In genomic region chr1:114522264-114522575, GRCh38 we compare ENCODE assay signal across 24 cellular contexts. TPM values are rescaled to one million over a fixed set of nuclear protein-coding genes. Genes with fewer than 3 reads are reported as not detected.
DNase-seq lines count a peak whose midpoint lies in the region; ATAC-seq, FAIRE-seq and TF ChIP-seq lines count a peak whose summit lies in the region.
"Had no signal": no experiment of that assay in that cellular context is flagged by ENCODE, and none has a peak within 500 bp of the region (broad histone marks: within the 10 kb centered on the region; RNA-seq: fewer than 3 reads in every experiment).

No MANE protein-coding gene starts in this region.

- peak overlapping the region; percentile 21; the same call in 1 of the 2 replicates for H3K4me2 ChIP-seq in K562 (ENCODE audit: insufficient read depth, low read length)
- no peak overlapping the region for H3K4me2 ChIP-seq in neural progenitor cell

- in situ Hi-C loops in K562 (cut with MboI) = no loop called here

- H3K27ac ChIP-seq in SJCRH30 (no peak overlapping the region), K562 (ENCODE audit: extremely low read depth, low read depth, low read length) (peak overlapping the region; percentile 0; the same call in 1 of the 3 replicates), neural progenitor cell (no peak overlapping the region)

- TF ChIP-seq CTCF in K562 (IDR thresholded peaks at IDR 0.05 in 2 of 3, conservative IDR thresholded peaks at IDR 0.05 in 1 of 3; ENCODE audit: insufficient read depth in 2 of 3, low read depth in 1 of 3, low read length in 3 of 3) = no peak
- no peak for TF ChIP-seq CTCF in neural progenitor cell (IDR thresholded peaks at IDR 0.05)

- no peak overlapping the region for H3K9ac ChIP-seq in K562 (ENCODE audit: insufficient read depth in 1 of 2, low read depth in 2 of 2, low read length in 2 of 2)
- no peak overlapping the region for H3K9ac ChIP-seq in neural progenitor cell

- peaks cover 2% of the 10 kb centered on the region for H3K4me1 Mint-ChIP-seq in neural progenitor cell
- H3K4me1 Mint-ChIP-seq: CD4-positive, CD25-positive, alpha-beta regulatory T cell had no signal

- peak; percentile 53 for ATAC-seq in K562
- ATAC-seq in GM18519 (IDR thresholded peaks at IDR 0.05; ENCODE audit: low FRiP score, unreplicated experiment) = no peak
- ATAC-seq: HCT116 had no signal

- peak; percentile 52 for FAIRE-seq in K562 (lab: Jason Lieb, UNC)
- FAIRE-seq: A204.1, D721Med, GM12892, GM18507, HTR-8/SVneo had no signal

- H3K4me1 ChIP-seq in SJCRH30 = peaks cover 8% of the 10 kb centered on the region
- H3K4me1 ChIP-seq in K562 (replicated peaks in 1 of 2; ENCODE audit: control insufficient read depth in 2 of 2, insufficient read depth in 2 of 2, low read length in 2 of 2) = peaks cover 12 to 20% of the 10 kb centered on the region in 2 experiments; a peak in 4 of 5 replicates
- no peaks in the 10 kb centered on the region for H3K4me1 ChIP-seq in neural progenitor cell
- H3K4me1 ChIP-seq: BE2C, Caco-2 had no signal

- DNase-seq in SJCRH30 (peak; percentile 36 to 58), K562 (ENCODE audit: extremely low read depth in 1 of 4, low spot score in 3 of 4) (peak in 3 of 4 experiments; percentile 31 to 41 (median 35)), neural progenitor cell (ENCODE audit: low spot score) (no peak), NCI-H1048 (lab: John Stamatoyannopoulos, UW) (no peak), NCI-H2081 (lab: John Stamatoyannopoulos, UW) (no peak)
- DNase-seq in activated CD4-positive, alpha-beta T cell treated with anti-CD3 and anti-CD28 coated beads for 48 hours = no peak
- DNase-seq: ACHN; BE2C; C1 segment of cervical spinal cord; Caco-2; CD4-positive, CD25-positive, alpha-beta regulatory T cell; DMS79; GDM1; GOT3; H7; HFFc6; IMR-90 had no signal

- H3K9me3 ChIP-seq in SJCRH30 (replicated peaks) = no peaks in the 10 kb centered on the region
- H3K9me3 ChIP-seq in K562 (replicated peaks; ENCODE audit: control insufficient read depth, insufficient read depth, low read depth, low read length) = no peaks in the 10 kb centered on the region
- no peaks in the 10 kb centered on the region for H3K9me3 ChIP-seq in neural progenitor cell (ENCODE audit: low read depth)
- H3K9me3 ChIP-seq: BE2C, Caco-2 had no signal

- peaks cover 4% of the 10 kb centered on the region for H3F3A ChIP-seq in neural progenitor cell (ENCODE audit: low read depth)

- BruUV-seq in K562 (replicated peaks; lab: Mats Ljungman, UMichigan) = no TSS peak

- no peak for TF ChIP-seq RAD21 in K562 (CRISPR knock-in tag; conservative IDR thresholded peaks at IDR 0.05 in 1 of 2, IDR thresholded peaks at IDR 0.05 in 1 of 2)

- H3K9me1 ChIP-seq in K562 (ENCODE audit: control insufficient read depth, insufficient read depth, low read length) = no peaks in the 10 kb centered on the region

- TF ChIP-seq EP300 in K562 (IDR thresholded peaks at IDR 0.05; ENCODE audit: low read length) = no peak

- WGBS in K562 (ENCODE audit: insufficient coverage, low coverage, missing lambda C conversion rate) = 8% methylated on average over 2 of the region's 2 CpGs

- no peaks in the 10 kb centered on the region for H3K36me3 ChIP-seq in SJCRH30
- no peaks in the 10 kb centered on the region for H3K36me3 ChIP-seq in K562 (ENCODE audit: control insufficient read depth, insufficient read depth, low read length)
- no peaks in the 10 kb centered on the region for H3K36me3 ChIP-seq in neural progenitor cell
- H3K36me3 ChIP-seq: BE2C had no signal

- H3K4me3 ChIP-seq in SJCRH30 = no peak overlapping the region
- no peak overlapping the region for H3K4me3 ChIP-seq in K562
- no peak overlapping the region for H3K4me3 ChIP-seq in neural progenitor cell

- H3K79me2 ChIP-seq in K562 (ENCODE audit: control insufficient read depth, insufficient read depth, low read length) = no peaks in the 10 kb centered on the region
- no peaks in the 10 kb centered on the region for H3K79me2 ChIP-seq in neural progenitor cell (ENCODE audit: low read depth)

- H3K36me3 Mint-ChIP-seq in neural progenitor cell = no peaks in the 10 kb centered on the region
- H3K36me3 Mint-ChIP-seq: CD4-positive, CD25-positive, alpha-beta regulatory T cell had no signal

- H3K4me3 Mint-ChIP-seq in neural progenitor cell = no peak overlapping the region
- H3K4me3 Mint-ChIP-seq: CD4-positive, CD25-positive, alpha-beta regulatory T cell; HFFc6 had no signal

- H3K27me3 ChIP-seq in SJCRH30 (no peaks in the 10 kb centered on the region), K562 (ENCODE audit: control insufficient read depth in 2 of 2, insufficient read depth in 2 of 2, low read length in 2 of 2) (no peaks in the 10 kb centered on the region), neural progenitor cell (no peaks in the 10 kb centered on the region)
- H3K27me3 ChIP-seq: BE2C had no signal

- no peak for TF ChIP-seq POLR2A in K562 (conservative IDR thresholded peaks at IDR 0.05)

- peaks cover 2% of the 10 kb centered on the region for H3K27me3 Mint-ChIP-seq in neural progenitor cell (ENCODE audit: insufficient read depth, low read depth)

- intact Hi-C loops in K562 (cut with micrococcal nuclease) = no loop called here

- POLR2A ChIA-PET in K562 (lab: Yijun Ruan, JAX) = interaction anchor here (1.3 to 1.9 kb wide), 3 partner anchors 11 to 14 kb away, joined by 5 to 6 read pairs (median 6); partner anchors contain the start of gene TRIM33

- H4K20me1 ChIP-seq in K562 (replicated peaks; ENCODE audit: control insufficient read depth, insufficient read depth, low read length) (no peaks in the 10 kb centered on the region), neural progenitor cell (ENCODE audit: low read depth) (no peaks in the 10 kb centered on the region)

- H2AFZ ChIP-seq in K562 (ENCODE audit: low read depth, low read length) (peak overlapping the region; percentile 48), neural progenitor cell (replicated peaks) (peak overlapping the region; percentile 47)

- no peak overlapping the region for H3K27ac Mint-ChIP-seq in neural progenitor cell
- H3K27ac Mint-ChIP-seq: CD4-positive, CD25-positive, alpha-beta regulatory T cell; HFFc6 had no signal

- CTCF ChIA-PET in K562 (lab: Yijun Ruan, JAX; ENCODE audit: low intra/inter-chr PET ratio) = interaction anchor here (1.5 kb wide), 1 partner anchor 175 kb away, joined by 3 read pairs; no protein-coding TSS in a partner anchor

- no peaks in the 10 kb centered on the region for H3K9me3 Mint-ChIP-seq in neural progenitor cell
- H3K9me3 Mint-ChIP-seq: HFFc6 had no signal

TF ChIP-seq in K562, 482 proteins besides CTCF, POLR2A, EP300 and RAD21 (continues in another document):
- TF ChIP-seq FUS (optimal IDR thresholded peaks at IDR 0.05; ENCODE audit: low read depth, low read length) (no peak), CBFA2T2 (conservative IDR thresholded peaks at IDR 0.05) (0 out of 2 replicates have a peak, but pooled peaks have one; percentile 40), KDM5B (IDR thresholded peaks at IDR 0.05; ENCODE audit: insufficient replicate concordance, low read depth, low read length) (no peak)

RNA-seq across cellular contexts. Expression of gene TRIM33, which starts 11.2 kb away (rescaled TPM):
- 33.6 and 37.7 TPM in 2 replicates for total RNA-seq in SJCRH30 (2014; rRNA removed; shearing (Covaris generic))
- 57.1 and 190 TPM in 2 replicates for total RNA-seq in K562 (2011; cell fraction: chromatin; rRNA removed; ENCODE audit: low replicate concordance)
- total RNA-seq in K562 (2011; cell fraction: nucleolus; rRNA removed) = 19.0 and 31.5 TPM in 2 replicates
- total RNA-seq in K562 (2011; cell fraction: nucleoplasm; rRNA removed) = 65.5 and 113 TPM in 2 replicates
- total RNA-seq in K562 (2014; rRNA removed) = 25.7 and 38.8 TPM in 2 replicates
- 44.5 and 47.8 TPM in 2 replicates for total RNA-seq in K562 (2014; rRNA removed; fragmentation: Illumina TruSeq; extraction: Trizol)
- 55.2 and 58.4 TPM in 2 replicates for total RNA-seq in K562 (2015; rRNA removed; fragmentation: Illumina TruSeq; extraction: Trizol)
- total RNA-seq in K562 (2021) = 40.8 and 42.1 TPM in 2 replicates
- polyA plus RNA-seq in K562 (2011; rRNA removed) = 41.3 and 48.5 TPM in 2 replicates
- polyA plus RNA-seq in K562 (2011; cell fraction: cytosol; rRNA removed) = 19.0 and 20.8 TPM in 2 replicates
- 63.7 and 71.6 TPM in 2 replicates for polyA plus RNA-seq in K562 (2011; cell fraction: nucleus; rRNA removed)
- 21.4 and 22.2 TPM in 2 replicates for polyA plus RNA-seq in K562 (2012)
- polyA plus RNA-seq in K562 (2014; fragmentation: Illumina TruSeq; extraction: Trizol) = 37.0 and 40.2 TPM in 2 replicates
- polyA plus RNA-seq in K562 (2014; fragmentation: Nextera tagmentation; extraction: Ambion mirVana) = 10 to 100 TPM in 1 of 2 experiments, 1 to 10 TPM in 1; 9.3 to 12.6 TPM
- polyA plus RNA-seq in K562 (2014; rRNA removed) = 19.2 and 20.3 TPM in 2 replicates
- 83.2 and 90.5 TPM in 2 replicates for polyA minus RNA-seq in K562 (2011; rRNA and poly(A)+ RNA removed)
- polyA minus RNA-seq in K562 (2011; cell fraction: cytosol; rRNA and poly(A)+ RNA removed) = 44.4 and 48.8 TPM in 2 replicates
- 31.0 and 64.2 TPM in 2 replicates for polyA minus RNA-seq in K562 (2011; cell fraction: nucleus; rRNA and poly(A)+ RNA removed)
- 64.8 and 75.4 TPM in 2 replicates for total RNA-seq in neural progenitor cell (ENCODE audit: low replicate concordance)

RNA-seq across cellular contexts. Expression of gene BCAS2, which starts 59.2 kb away (rescaled TPM):
- total RNA-seq in SJCRH30 (2014; rRNA removed; shearing (Covaris generic)) = 65.5 and 67.2 TPM in 2 replicates
- total RNA-seq in K562 (2011; cell fraction: chromatin; rRNA removed; ENCODE audit: low replicate concordance) = 4.0 and 12.6 TPM in 2 replicates
- total RNA-seq in K562 (2011; cell fraction: nucleolus; rRNA removed) = 4.9 and 5.5 TPM in 2 replicates
- 5.8 and 7.0 TPM in 2 replicates for total RNA-seq in K562 (2011; cell fraction: nucleoplasm; rRNA removed)
- total RNA-seq in K562 (2014; rRNA removed) (49.6 and 62.1 TPM in 2 replicates), K562 (2014; rRNA removed; fragmentation: Illumina TruSeq; extraction: Trizol) (92.1 and 107 TPM in 2 replicates), K562 (2015; rRNA removed; fragmentation: Illumina TruSeq; extraction: Trizol) (77.1 and 81.1 TPM in 2 replicates), K562 (2021) (56.9 and 59.3 TPM in 2 replicates), neural progenitor cell (ENCODE audit: low replicate concordance) (46.0 and 92.1 TPM in 2 replicates)
- polyA plus RNA-seq in K562 (2011; rRNA removed) (47.4 and 71.4 TPM in 2 replicates), K562 (2014; fragmentation: Illumina TruSeq; extraction: Trizol) (79.1 and 84.4 TPM in 2 replicates), K562 (2014; fragmentation: Nextera tagmentation; extraction: Ambion mirVana) (100 to 1,000 TPM; 160 to 183 TPM), K562 (2014; rRNA removed) (64.3 and 75.7 TPM in 2 replicates)
- 15.3 and 20.2 TPM in 2 replicates for polyA plus RNA-seq in K562 (2011; cell fraction: cytosol; rRNA removed)
- 6.1 and 9.4 TPM in 2 replicates for polyA plus RNA-seq in K562 (2011; cell fraction: nucleus; rRNA removed)
- 59.7 and 74.2 TPM in 2 replicates for polyA plus RNA-seq in K562 (2012)
- polyA minus RNA-seq in K562 (2011; rRNA and poly(A)+ RNA removed) = 42.3 and 43.2 TPM in 2 replicates
- polyA minus RNA-seq in K562 (2011; cell fraction: cytosol; rRNA and poly(A)+ RNA removed) = 11.4 and 21.0 TPM in 2 replicates
- polyA minus RNA-seq in K562 (2011; cell fraction: nucleus; rRNA and poly(A)+ RNA removed) = 3.6 and 10.1 TPM in 2 replicates

Comparison
In these comparisons a context has a peak if more than half of its experiments do, and no peak if none do; other contexts are left out.
1. DNase-seq: peak in SJCRH30 (2 of 2) and K562 (3 of 4); none in neural progenitor cell (single experiment), NCI-H1048 (single experiment), activated CD4-positive, alpha-beta T cell treated with anti-CD3 and anti-CD28 coated beads for 48 hours (single experiment) and NCI-H2081 (0 of 2).